Comparison of ENCODE assay signal across 8 cellular contexts in the genomic region with DNA sequence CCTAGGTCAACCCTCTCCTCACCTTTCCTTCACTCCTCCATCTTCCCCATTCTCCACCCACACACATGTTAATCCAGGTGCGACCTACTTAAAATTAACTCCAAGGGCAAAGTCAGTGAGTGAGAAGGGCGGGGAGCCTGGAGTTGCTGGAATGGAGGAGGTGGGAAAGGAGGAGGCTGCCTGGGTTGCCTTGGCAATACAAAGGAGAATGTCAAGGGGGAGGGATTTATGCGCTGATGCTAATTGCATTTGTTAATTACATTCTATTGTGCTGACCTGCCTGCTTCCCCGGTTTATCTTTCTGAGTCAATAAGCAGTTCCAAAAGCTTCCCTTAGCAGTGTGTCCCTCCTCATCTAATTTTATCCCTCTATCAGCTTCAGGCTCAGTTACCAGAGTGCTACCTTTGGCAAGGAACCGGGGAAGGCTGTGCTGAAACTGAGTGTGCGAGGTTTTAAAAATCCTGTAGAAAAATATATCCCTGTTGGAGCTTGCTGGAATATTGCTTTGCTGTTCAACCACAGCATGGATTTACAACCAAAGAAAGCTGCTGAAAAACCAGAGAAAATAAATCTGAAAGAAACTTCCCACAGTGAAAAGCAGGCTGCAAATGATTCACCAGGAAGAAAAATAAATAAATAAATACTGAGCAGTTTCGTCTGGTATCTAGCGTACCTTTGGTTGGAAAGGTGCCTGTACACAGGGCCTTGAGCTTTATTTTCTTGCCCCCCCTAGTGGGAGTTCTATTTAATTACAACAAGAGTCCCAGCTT.
DNase-seq lines count a peak whose midpoint lies in the region; ATAC-seq, FAIRE-seq and TF ChIP-seq lines count a peak whose summit lies in the region.

No MANE protein-coding gene starts in this region.

- H3F3A ChIP-seq in smooth muscle cell (ENCODE audit: low read depth) = no peaks in the 10 kb centered on the region

- TF ChIP-seq POLR2A in K562 (conservative IDR thresholded peaks at IDR 0.05) = no peak

- H3K27me3 ChIP-seq in K562 (ENCODE audit: control insufficient read depth in 2 of 2, insufficient read depth in 2 of 2, low read length in 2 of 2) (no peaks in the 10 kb centered on the region), iPS DF 6.9 (ENCODE audit: control insufficient read depth, insufficient read depth, low read length) (no peaks in the 10 kb centered on the region), smooth muscle cell (ENCODE audit: low read depth) (no peaks in the 10 kb centered on the region)

- peak; percentile 33 to 51; a peak in 3 of 4 replicates for TF ChIP-seq RAD21 in K562 (CRISPR knock-in tag; conservative IDR thresholded peaks at IDR 0.05 in 1 of 2, IDR thresholded peaks at IDR 0.05 in 1 of 2)

- H3K36me3 ChIP-seq in K562 (ENCODE audit: control insufficient read depth, insufficient read depth, low read length) (no peaks in the 10 kb centered on the region), iPS DF 6.9 (ENCODE audit: control insufficient read depth, insufficient read depth, low read length) (no peaks in the 10 kb centered on the region), smooth muscle cell (ENCODE audit: low read depth) (no peaks in the 10 kb centered on the region)

- H3K27ac ChIP-seq in K562 (ENCODE audit: extremely low read depth, low read depth, low read length) = no peak overlapping the region
- no peak overlapping the region for H3K27ac ChIP-seq in iPS DF 6.9 (ENCODE audit: low read length)
- H3K27ac ChIP-seq in smooth muscle cell (ENCODE audit: low read depth) = peak overlapping the region; percentile 65

- ATAC-seq in GM21515 (IDR thresholded peaks at IDR 0.05; ENCODE audit: unreplicated experiment) = peak; percentile 91
- peak; percentile 72 for ATAC-seq in K562
- ATAC-seq in natural killer cell treated with Interleukin-12 subunit alpha and Interleukin-12 subunit beta and Interleukin-15 and Interleukin-18, amount 100 ng/mL, for 72 hours = no peak

- H3K9me1 ChIP-seq in K562 (ENCODE audit: control insufficient read depth, insufficient read depth, low read length) = no peaks in the 10 kb centered on the region

- H3K4me2 ChIP-seq in K562 (ENCODE audit: insufficient read depth, low read length) (no peak overlapping the region), smooth muscle cell (peak overlapping the region; percentile 86)

- no peaks in the 10 kb centered on the region for H3K27me3 Mint-ChIP-seq in natural killer cell treated with Interleukin-12 subunit alpha and Interleukin-12 subunit beta and Interleukin-15 and Interleukin-18, amount 100 ng/mL, for 72 hours

- H3K9me3 Mint-ChIP-seq in natural killer cell treated with Interleukin-12 subunit alpha and Interleukin-12 subunit beta and Interleukin-15 and Interleukin-18, amount 100 ng/mL, for 72 hours = peaks cover 9% of the 10 kb centered on the region

- TF ChIP-seq CTCF in K562 (IDR thresholded peaks at IDR 0.05 in 2 of 3, conservative IDR thresholded peaks at IDR 0.05 in 1 of 3; ENCODE audit: insufficient read depth in 2 of 3, low read depth in 1 of 3, low read length in 3 of 3) (peak; percentile 14 to 43 (median 43); a peak in 4 of 6 replicates), smooth muscle cell (IDR thresholded peaks at IDR 0.05; ENCODE audit: borderline replicate concordance, insufficient read depth, poor library complexity, severe bottlenecking) (peak; percentile 72)

- in situ Hi-C loops in K562 (cut with MboI) = no loop called here

- no peak for TF ChIP-seq EP300 in K562 (IDR thresholded peaks at IDR 0.05; ENCODE audit: low read length)

- no peak overlapping the region for H3K4me3 Mint-ChIP-seq in natural killer cell treated with Interleukin-12 subunit alpha and Interleukin-12 subunit beta and Interleukin-15 and Interleukin-18, amount 100 ng/mL, for 72 hours

- no peaks in the 10 kb centered on the region for H3K36me3 Mint-ChIP-seq in natural killer cell treated with Interleukin-12 subunit alpha and Interleukin-12 subunit beta and Interleukin-15 and Interleukin-18, amount 100 ng/mL, for 72 hours

- H3K9me3 ChIP-seq in K562 (replicated peaks; ENCODE audit: control insufficient read depth, insufficient read depth, low read depth, low read length) (no peaks in the 10 kb centered on the region; the same call in 1 of the 2 replicates), iPS DF 6.9 (ENCODE audit: control insufficient read depth, insufficient read depth, low read length) (no peaks in the 10 kb centered on the region), smooth muscle cell (replicated peaks; ENCODE audit: low read depth) (no peaks in the 10 kb centered on the region)

- intact Hi-C loops in K562 (cut with micrococcal nuclease) = loop anchor here (10.0 kb wide), 1 partner anchor 1731 kb away; no protein-coding TSS in a partner anchor

- no peak overlapping the region for H3K4me3 ChIP-seq in K562
- no peak overlapping the region for H3K4me3 ChIP-seq in iPS DF 6.9 (ENCODE audit: low read length)
- H3K4me3 ChIP-seq in smooth muscle cell = peak overlapping the region; percentile 50

- FAIRE-seq in K562 (lab: Jason Lieb, UNC) = peak; percentile 71

- no peaks in the 10 kb centered on the region for H3K79me2 ChIP-seq in K562 (ENCODE audit: control insufficient read depth, insufficient read depth, low read length)
- H3K79me2 ChIP-seq in smooth muscle cell (ENCODE audit: low read depth) = no peaks in the 10 kb centered on the region

- no peaks in the 10 kb centered on the region for H3K4me1 Mint-ChIP-seq in natural killer cell treated with Interleukin-12 subunit alpha and Interleukin-12 subunit beta and Interleukin-15 and Interleukin-18, amount 100 ng/mL, for 72 hours (ENCODE audit: low read depth in 2 of 2)

- H3K9ac ChIP-seq in K562 (ENCODE audit: insufficient read depth in 1 of 2, low read depth in 2 of 2, low read length in 2 of 2) (no peak overlapping the region), smooth muscle cell (ENCODE audit: low read depth) (peak overlapping the region; percentile 35)

- no peaks in the 10 kb centered on the region for H4K20me1 ChIP-seq in K562 (replicated peaks; ENCODE audit: control insufficient read depth, insufficient read depth, low read length)
- no peaks in the 10 kb centered on the region for H4K20me1 ChIP-seq in smooth muscle cell (ENCODE audit: low read depth)

- BruUV-seq in K562 (replicated peaks; lab: Mats Ljungman, UMichigan) = no TSS peak

- H3K4me1 ChIP-seq in K562 (replicated peaks in 1 of 2; ENCODE audit: control insufficient read depth in 2 of 2, insufficient read depth in 2 of 2, low read length in 2 of 2) (no peaks in the 10 kb centered on the region), iPS DF 6.9 (ENCODE audit: control insufficient read depth, insufficient read depth, low read length) (peaks cover 2% of the 10 kb centered on the region; the same call in 1 of the 2 replicates), smooth muscle cell (ENCODE audit: low read depth) (no peaks in the 10 kb centered on the region)

- H3K27ac Mint-ChIP-seq in natural killer cell treated with Interleukin-12 subunit alpha and Interleukin-12 subunit beta and Interleukin-15 and Interleukin-18, amount 100 ng/mL, for 72 hours = no peak overlapping the region

- H2AFZ ChIP-seq in K562 (ENCODE audit: low read depth, low read length) (no peak overlapping the region), smooth muscle cell (ENCODE audit: low read depth) (peak overlapping the region; percentile 90)

- peak; percentile 65 for DNase-seq in EL
- DNase-seq in HK-2 (ENCODE audit: unreplicated experiment) = peak; percentile 23
- peak; percentile 92 for DNase-seq in NCI-H510A treated with DMSO at 0.1 percent for 48 hours (lab: John Stamatoyannopoulos, UW)
- DNase-seq in K562 (ENCODE audit: extremely low read depth in 1 of 4, low spot score in 3 of 4) = peak; percentile 16 to 39 (median 26)
- DNase-seq in iPS DF 6.9 (ENCODE audit: low read depth, low spot score) = peak; percentile 66
- no peak for DNase-seq in smooth muscle cell (lab: John Stamatoyannopoulos, UW; ENCODE audit: unreplicated experiment)
- DNase-seq in natural killer cell treated with Interleukin-12 subunit alpha and Interleukin-12 subunit beta and Interleukin-15 and Interleukin-18, amount 100 ng/mL, for 72 hours (ENCODE audit: low spot score) = no peak

- POLR2A ChIA-PET in K562 (lab: Yijun Ruan, JAX) = no interaction called here

- WGBS in K562 (ENCODE audit: insufficient coverage, low coverage, missing lambda C conversion rate) = under 1% methylated on average over 8 of the region's 8 CpGs
- WGBS in iPS DF 6.9 (ENCODE audit: insufficient coverage, insufficient read length) = no CpG with 5 or more reads among the region's 8 CpGs
- 18% methylated on average over 8 of the region's 8 CpGs for whole genome bisulfite sequencing in smooth muscle cell (ENCODE audit: low lambda C conversion rate)

- CTCF ChIA-PET in K562 (lab: Yijun Ruan, JAX; ENCODE audit: low intra/inter-chr PET ratio) = interaction anchor here (0.7 kb wide), 1 partner anchor 1725 kb away, joined by 3 read pairs; no protein-coding TSS in a partner anchor

TF ChIP-seq in K562, 482 proteins besides CTCF, POLR2A, EP300 and RAD21:
- TF ChIP-seq MIER1 (IDR thresholded peaks at IDR 0.05; ENCODE audit: low read depth) (no peak), NCOA4 (IDR thresholded peaks at IDR 0.05; ENCODE audit: partially characterized antibody) (no peak), SIX5 (IDR thresholded peaks at IDR 0.05; ENCODE audit: borderline replicate concordance in 1 of 2, insufficient read depth in 1 of 2, low read depth in 1 of 2, low read length in 2 of 2) (no peak), ZNF766 (CRISPR knock-in tag; conservative IDR thresholded peaks at IDR 0.05) (no peak), MAFF (IDR thresholded peaks at IDR 0.05; ENCODE audit: low read length) (no peak)

Comparison
In these comparisons a context has a peak if more than half of its experiments do, and no peak if none do; other contexts are left out.
1. DNase-seq: peak in EL (single experiment), HK-2 (single experiment), NCI-H510A treated with DMSO at 0.1 percent for 48 hours (single experiment), K562 (4 of 4) and iPS DF 6.9 (single experiment); none in smooth muscle cell (single experiment) and natural killer cell treated with Interleukin-12 subunit alpha and Interleukin-12 subunit beta and Interleukin-15 and Interleukin-18, amount 100 ng/mL, for 72 hours (single experiment).
2. ATAC-seq: peak in GM21515 (single experiment) and K562 (single experiment); none in natural killer cell treated with Interleukin-12 subunit alpha and Interleukin-12 subunit beta and Interleukin-15 and Interleukin-18, amount 100 ng/mL, for 72 hours (0 of 2).